26 cellular contexts compared by ENCODE assay signal in the genomic region with DNA sequence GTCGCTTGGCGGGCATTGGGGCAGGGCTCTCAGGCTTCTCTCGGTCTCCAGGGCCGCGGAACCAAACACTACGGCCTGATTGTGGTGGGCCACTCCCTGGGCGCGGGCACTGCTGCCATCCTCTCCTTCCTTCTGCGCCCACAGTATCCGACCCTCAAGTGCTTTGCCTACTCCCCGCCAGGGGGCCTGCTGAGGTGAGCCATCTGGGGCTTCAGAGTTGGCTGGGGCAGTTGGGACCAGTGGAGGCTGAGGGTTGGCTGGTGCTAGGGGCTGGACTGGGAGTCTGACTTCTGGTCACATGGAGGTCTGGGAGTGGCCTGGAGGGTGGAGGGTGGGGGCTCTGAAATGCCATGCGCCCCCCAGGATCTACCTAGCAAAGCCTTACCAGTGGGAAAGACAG. TPM values are rescaled to one million over a fixed set of nuclear protein-coding genes. Genes with fewer than 3 reads are reported as not detected.
DNase-seq lines count a peak whose midpoint lies in the region; ATAC-seq, FAIRE-seq and TF ChIP-seq lines count a peak whose summit lies in the region.
"Had no signal": no experiment of that assay in that cellular context is flagged by ENCODE, and none has a peak within 500 bp of the region (broad histone marks: within the 10 kb centered on the region; RNA-seq: fewer than 3 reads in every experiment).

No MANE protein-coding gene starts in this region.

- no peak overlapping the region for H3K4me3 Mint-ChIP-seq in GM23338
- H3K4me3 Mint-ChIP-seq: activated CD8-positive, alpha-beta T cell treated with anti-CD3 and anti-CD28 coated beads for 36 hours; brain; stimulated activated effector memory CD8-positive, alpha-beta T cell treated with anti-CD3 and anti-CD28 coated beads, Interleukin-12 subunit alpha, Interleukin-12 subunit beta, amount 100 ng/mL, for 72 hours; T-helper 2 cell treated with Interferon-gamma antibody and Interleukin-4, amounts not matched to agents 5 μg/mL and 100 μg/mL, for 36 hours had no signal

- TF ChIP-seq EP300 in GM12878 (IDR thresholded peaks at IDR 0.05; ENCODE audit: borderline replicate concordance in 1 of 2, control insufficient read depth in 1 of 2, low read depth in 2 of 2, low read length in 2 of 2), result no peak

- RAD21 ChIA-PET in GM12878 (lab: Charles Lee; ENCODE audit: unreplicated experiment), result no interaction called here

- in situ Hi-C loops in GM12878 (cut with MboI), result no loop called here

- H3K27ac ChIP-seq in GM23338 (ENCODE audit: low read depth) (no peak overlapping the region), GM12878 (ENCODE audit: control insufficient read depth, insufficient read depth) (no peak overlapping the region), substantia nigra (ENCODE audit: low read depth, low read length, poor library complexity, severe bottlenecking) (no peak overlapping the region)
- H3K27ac ChIP-seq: skin epidermis had no signal

- H3K4me2 ChIP-seq in GM23338 (no peak overlapping the region), GM12878 (ENCODE audit: control insufficient read depth, insufficient read depth) (no peak overlapping the region)

- 10% methylated on average over 12 of the region's 12 CpGs for WGBS in GM12878 (ENCODE audit: insufficient coverage, insufficient replicate concordance, low lambda C conversion rate, missing lambda C conversion rate)

- no peaks in the 10 kb centered on the region for H4K20me1 ChIP-seq in GM23338 (replicated peaks; ENCODE audit: insufficient read depth)
- no peaks in the 10 kb centered on the region for H4K20me1 ChIP-seq in GM12878 (ENCODE audit: control insufficient read depth, insufficient read depth)

- no peaks in the 10 kb centered on the region for H3F3A ChIP-seq in GM23338 (replicated peaks; ENCODE audit: low read depth)

- TF ChIP-seq RAD21 in GM12878 (IDR thresholded peaks at IDR 0.05; ENCODE audit: insufficient read depth, low read depth, low read length), result 0 out of 2 replicates have a peak, but pooled peaks have one; percentile 14

- intact Hi-C loops in GM12878 (cut with micrococcal nuclease; ENCODE audit: unreplicated experiment), result loop anchor here (10.0 kb wide), 1 partner anchor 262 kb away; no protein-coding TSS in a partner anchor

- H3K27me3 Mint-ChIP-seq in GM23338 (ENCODE audit: insufficient read depth, low read depth, poor library complexity), result peaks cover 14% of the 10 kb centered on the region
- H3K27me3 Mint-ChIP-seq: activated CD8-positive, alpha-beta T cell treated with anti-CD3 and anti-CD28 coated beads for 36 hours; brain; CD4-positive, alpha-beta memory T cell had no signal

- H3K4me3 ChIP-seq in GM06990 (replicated peaks; ENCODE audit: low read depth, low read length) (no peak overlapping the region), GM23338 (no peak overlapping the region), NT2/D1 (ENCODE audit: insufficient read length, low read depth) (no peak overlapping the region), GM12878 (no peak overlapping the region)
- H3K4me3 ChIP-seq: skin epidermis had no signal

- no peaks in the 10 kb centered on the region for H3K9me3 Mint-ChIP-seq in GM23338
- H3K9me3 Mint-ChIP-seq: activated CD8-positive, alpha-beta T cell treated with anti-CD3 and anti-CD28 coated beads for 36 hours; brain; CD4-positive, alpha-beta memory T cell; stimulated activated effector memory CD8-positive, alpha-beta T cell treated with anti-CD3 and anti-CD28 coated beads, Interleukin-12 subunit alpha, Interleukin-12 subunit beta, amount 100 ng/mL, for 72 hours; T-helper 2 cell treated with Interferon-gamma antibody and Interleukin-4, amounts not matched to agents 5 μg/mL and 100 μg/mL, for 36 hours had no signal

- H3K36me3 ChIP-seq in GM06990 (ENCODE audit: control insufficient read depth, insufficient read depth, low read length), result no peaks in the 10 kb centered on the region
- H3K36me3 ChIP-seq in GM23338 (ENCODE audit: insufficient read depth), result no peaks in the 10 kb centered on the region
- peaks cover 93% of the 10 kb centered on the region for H3K36me3 ChIP-seq in NT2/D1 (ENCODE audit: insufficient read depth, insufficient read length, low read length)
- no peaks in the 10 kb centered on the region for H3K36me3 ChIP-seq in GM12878 (ENCODE audit: control insufficient read depth in 2 of 2, insufficient read depth in 2 of 2, low read length in 1 of 2)

- no peak for TF ChIP-seq POLR2A in GM12878 (IDR thresholded peaks at IDR 0.05; ENCODE audit: low read depth, low read length)

- ATAC-seq in GM23338 (peak; percentile 33), GM12878 (peak; percentile 68)
- ATAC-seq: activated CD4-positive, CD25-positive, alpha-beta regulatory T cell treated with anti-CD3 and anti-CD28 coated beads, Interleukin-2, amount 50 U/mL, for 24 hours; activated CD8-positive, alpha-beta T cell treated with anti-CD3 and anti-CD28 coated beads for 36 hours; SK-N-SH treated with all-trans-retinoic acid at 6 μM for 48 hours; stimulated activated effector memory CD8-positive, alpha-beta T cell treated with anti-CD3 and anti-CD28 coated beads, Interleukin-12 subunit alpha, Interleukin-12 subunit beta, amount 100 ng/mL, for 72 hours had no signal

- no peak overlapping the region for H2AFZ ChIP-seq in GM23338
- H2AFZ ChIP-seq in GM12878 (ENCODE audit: control insufficient read depth, low read depth, low read length), result no peak overlapping the region

- SMC1A ChIA-PET in GM12878 (lab: Charles Lee; ENCODE audit: uncharacterized antibody, unreplicated experiment), result interaction anchor here (0.5 kb wide), 1 partner anchor 44 kb away, joined by 3 read pairs; no protein-coding TSS in a partner anchor

- no peak overlapping the region for H3K27ac Mint-ChIP-seq in GM23338
- H3K27ac Mint-ChIP-seq: activated CD8-positive, alpha-beta T cell treated with anti-CD3 and anti-CD28 coated beads for 36 hours; stimulated activated effector memory CD8-positive, alpha-beta T cell treated with anti-CD3 and anti-CD28 coated beads, Interleukin-12 subunit alpha, Interleukin-12 subunit beta, amount 100 ng/mL, for 72 hours; T-helper 2 cell treated with Interferon-gamma antibody and Interleukin-4, amounts not matched to agents 5 μg/mL and 100 μg/mL, for 36 hours had no signal

- POLR2A ChIA-PET in GM12878 (lab: Charles Lee), result no interaction called here

- no peak for FAIRE-seq in GM12878 (lab: Jason Lieb, UNC)
- FAIRE-seq: colon, endometrium had no signal

- no peak for DNase-seq in GM06990 (ENCODE audit: extremely low read depth, insufficient read length)
- peak; percentile 57 for DNase-seq in GM23338 (ENCODE audit: low spot score)
- no peak for DNase-seq in NT2/D1 (ENCODE audit: low read depth, low spot score)
- no peak for DNase-seq in GM12878 (ENCODE audit: low read depth, low spot score)
- no peak for DNase-seq in substantia nigra (lab: John Stamatoyannopoulos, UW)
- DNase-seq in SW480 (ENCODE audit: low spot score), result no peak
- no peak for DNase-seq in GF-D8 (lab: John Stamatoyannopoulos, UW)
- no peak for DNase-seq in A172 (ENCODE audit: low spot score)
- DNase-seq: activated CD8-positive, alpha-beta T cell treated with anti-CD3 and anti-CD28 coated beads for 36 hours; activated gamma-delta T cell treated with Interleukin-2 at 50 U/mL for 16 hours; activated T-cell treated with anti-CD3 and anti-CD28 coated beads for 4 hours; CD4-positive, alpha-beta memory T cell; DMS79; glutamatergic neuron; Kasumi-1; NCI-H1436; NK-92 treated with Interleukin-12 subunit alpha and Interleukin-12 subunit beta, amount 100 ng/mL, for 24 hours; stimulated activated CD4-positive, alpha-beta T cell treated with anti-CD3 and anti-CD28 coated beads, Interleukin-2, amount 100 ng/mL, for 24 hours had no signal

- H3K9me2 ChIP-seq in GM23338 (ENCODE audit: insufficient read depth), result no peaks in the 10 kb centered on the region

- H3K4me1 ChIP-seq in GM23338 (ENCODE audit: insufficient read depth) (no peaks in the 10 kb centered on the region), NT2/D1 (ENCODE audit: insufficient read depth, insufficient read length) (peaks cover 11% of the 10 kb centered on the region), GM12878 (ENCODE audit: control insufficient read depth, insufficient read depth, low read length) (no peaks in the 10 kb centered on the region)

- peaks cover 9% of the 10 kb centered on the region; the same call in 2 of the 3 replicates for H3K36me3 Mint-ChIP-seq in GM23338 (ENCODE audit: low read depth)
- H3K36me3 Mint-ChIP-seq: CD4-positive, alpha-beta memory T cell had no signal

- BruUV-seq in GM12878 (replicated peaks; lab: Mats Ljungman, UMichigan), result no TSS peak

- no peaks in the 10 kb centered on the region; the same call in 1 of the 2 replicates for H3K27me3 ChIP-seq in GM06990 (replicated peaks; ENCODE audit: control insufficient read depth, insufficient read depth, low read length)
- no peaks in the 10 kb centered on the region for H3K27me3 ChIP-seq in GM23338 (ENCODE audit: insufficient read depth)
- H3K27me3 ChIP-seq in NT2/D1 (ENCODE audit: insufficient read depth, insufficient read length), result no peaks in the 10 kb centered on the region
- H3K27me3 ChIP-seq in GM12878 (replicated peaks in 1 of 2; ENCODE audit: control insufficient read depth in 2 of 2, insufficient read depth in 2 of 2, low read length in 1 of 2), result no peaks in the 10 kb centered on the region; a peak in 1 of 4 replicates

- peak overlapping the region; percentile 5 for H3K9ac ChIP-seq in NT2/D1 (ENCODE audit: insufficient read length, low read depth)
- H3K9ac ChIP-seq in GM12878 (ENCODE audit: control insufficient read depth, insufficient read depth, low read length), result no peak overlapping the region

- CTCF ChIA-PET in GM12878 (lab: Yijun Ruan, JAX), result interaction anchor here (0.5 to 3.2 kb wide), 4 partner anchors 10 to 140 kb away, joined by 3 to 15 read pairs (median 6); no protein-coding TSS in a partner anchor

- TF ChIP-seq CTCF in GM06990 (IDR thresholded peaks at IDR 0.05; ENCODE audit: insufficient read depth, low read length, poor library complexity, severe bottlenecking), result peak; percentile 68
- TF ChIP-seq CTCF in GM23338 (conservative IDR thresholded peaks at IDR 0.05; ENCODE audit: low read depth in 2 of 2), result peak in 1 of 2 experiments; percentile 50; a peak in 3 of 4 replicates
- peak; percentile 22 to 41 (median 37); a peak in 5 of 6 replicates for TF ChIP-seq CTCF in GM12878 (IDR thresholded peaks at IDR 0.05 in 2 of 3, conservative IDR thresholded peaks at IDR 0.05 in 1 of 3; ENCODE audit: control insufficient read depth in 2 of 3, extremely low read depth in 1 of 3, insufficient read depth in 1 of 3, low read depth in 3 of 3, low read length in 3 of 3)

- H3K79me2 ChIP-seq in GM23338 (replicated peaks; ENCODE audit: insufficient read depth) (no peaks in the 10 kb centered on the region), GM12878 (ENCODE audit: control insufficient read depth, insufficient read depth, low read length) (no peaks in the 10 kb centered on the region)

- H3K9me3 ChIP-seq in NT2/D1 (ENCODE audit: insufficient read depth, low read length), result no peaks in the 10 kb centered on the region
- no peaks in the 10 kb centered on the region for H3K9me3 ChIP-seq in GM12878 (replicated peaks; ENCODE audit: control insufficient read depth, insufficient read depth, low read length)

- no peaks in the 10 kb centered on the region; the same call in 2 of the 3 replicates for H3K4me1 Mint-ChIP-seq in GM23338

RNA-seq across cellular contexts. Expression of gene MYRF, which starts 15.3 kb away (rescaled TPM):
- total RNA-seq in GM23338 (2014; rRNA removed; shearing (Covaris generic)), result 5.0 and 5.5 TPM in 2 replicates
- polyA plus RNA-seq in GM23338 (2016; fragmentation: Nextera tagmentation; extraction: Ambion mirVana), result 1.9 and 2.2 TPM in 2 replicates
- 24.0 and 28.0 TPM in 2 replicates for total RNA-seq in GM12878 (2013; cell fraction: nucleolus; rRNA removed)
- total RNA-seq in GM12878 (2014; rRNA removed), result 1.0 and 1.1 TPM in 2 replicates
- 0.27 and 0.60 TPM in 2 replicates for total RNA-seq in GM12878 (2014; rRNA removed; fragmentation: Illumina TruSeq; extraction: Trizol)
- 2.0 and 3.1 TPM in 2 replicates for total RNA-seq in GM12878 (2021)
- 1.1 TPM for polyA plus RNA-seq in GM12878 (2011; ENCODE audit: low read depth)
- polyA plus RNA-seq in GM12878 (2011; rRNA removed), result 9.6 and 15.6 TPM in 2 replicates
- 24.7 and 27.8 TPM in 2 replicates for polyA plus RNA-seq in GM12878 (2011; cell fraction: cytosol; rRNA removed)
- 201 and 207 TPM in 2 replicates for polyA plus RNA-seq in GM12878 (2011; cell fraction: nucleus; rRNA removed)
- 1.7 and 2.1 TPM in 2 replicates for polyA plus RNA-seq in GM12878 (2012)
- 0.93 and 1.2 TPM in 2 replicates for polyA plus RNA-seq in GM12878 (2014; fragmentation: Illumina TruSeq; extraction: Trizol)
- polyA plus RNA-seq in GM12878 (2014; fragmentation: Nextera tagmentation; extraction: Ambion mirVana), result under 1 TPM; 0.33 to 0.55 TPM
- 1.7 TPM in 2 replicates for polyA plus RNA-seq in GM12878 (2014; rRNA removed)
- under 1 TPM; 0.50 to 0.64 TPM for polyA plus RNA-seq in GM12878 (2016; fragmentation: Nextera tagmentation; extraction: Ambion mirVana)
- polyA minus RNA-seq in GM12878 (2011; rRNA and poly(A)+ RNA removed), result 14.6 and 28.9 TPM in 2 replicates
- polyA minus RNA-seq in GM12878 (2011; cell fraction: cytosol; rRNA and poly(A)+ RNA removed), result 17.6 and 22.6 TPM in 2 replicates
- 38.2 and 54.2 TPM in 2 replicates for polyA minus RNA-seq in GM12878 (2011; cell fraction: nucleus; rRNA and poly(A)+ RNA removed)
- total RNA-seq in A172 (2014; rRNA removed; shearing (Covaris generic)), result 0.98 and 1.4 TPM in 2 replicates

RNA-seq across cellular contexts. Expression of gene TMEM258, which starts 55.3 kb away (rescaled TPM):
- 71.3 and 73.3 TPM in 2 replicates for total RNA-seq in GM23338 (2014; rRNA removed; shearing (Covaris generic))
- polyA plus RNA-seq in GM23338 (2016; fragmentation: Nextera tagmentation; extraction: Ambion mirVana) (519 and 553 TPM in 2 replicates), GM12878 (2011; rRNA removed) (373 and 532 TPM in 2 replicates), GM12878 (2014; fragmentation: Illumina TruSeq; extraction: Trizol) (167 and 194 TPM in 2 replicates), GM12878 (2014; fragmentation: Nextera tagmentation; extraction: Ambion mirVana) (100 to 1,000 TPM; 800 to 840 TPM), GM12878 (2014; rRNA removed) (252 and 261 TPM in 2 replicates), GM12878 (2016; fragmentation: Nextera tagmentation; extraction: Ambion mirVana) (100 to 1,000 TPM; 390 to 393 TPM)
- 43.6 and 56.9 TPM in 2 replicates for total RNA-seq in GM12878 (2013; cell fraction: nucleolus; rRNA removed)
- total RNA-seq in GM12878 (2014; rRNA removed) (233 and 251 TPM in 2 replicates), GM12878 (2014; rRNA removed; fragmentation: Illumina TruSeq; extraction: Trizol) (202 and 218 TPM in 2 replicates), GM12878 (2021) (157 and 160 TPM in 2 replicates)
- 130 TPM for polyA plus RNA-seq in GM12878 (2011; ENCODE audit: low read depth)
- polyA plus RNA-seq in GM12878 (2011; cell fraction: cytosol; rRNA removed), result 536 and 608 TPM in 2 replicates
- 121 and 202 TPM in 2 replicates for polyA plus RNA-seq in GM12878 (2011; cell fraction: nucleus; rRNA removed)
- 400 and 645 TPM in 2 replicates for polyA plus RNA-seq in GM12878 (2012)
- polyA minus RNA-seq in GM12878 (2011; rRNA and poly(A)+ RNA removed), result 208 and 236 TPM in 2 replicates
- polyA minus RNA-seq in GM12878 (2011; cell fraction: cytosol; rRNA and poly(A)+ RNA removed), result 78.8 and 105 TPM in 2 replicates
- 58.0 and 65.3 TPM in 2 replicates for polyA minus RNA-seq in GM12878 (2011; cell fraction: nucleus; rRNA and poly(A)+ RNA removed)
- 78.1 and 115 TPM in 2 replicates for total RNA-seq in A172 (2014; rRNA removed; shearing (Covaris generic))

RNA-seq across cellular contexts. Expression of gene FEN1, which starts 55.6 kb away (rescaled TPM):
- 89.0 and 96.3 TPM in 2 replicates for total RNA-seq in GM23338 (2014; rRNA removed; shearing (Covaris generic))
- polyA plus RNA-seq in GM23338 (2016; fragmentation: Nextera tagmentation; extraction: Ambion mirVana), result 78.8 and 85.1 TPM in 2 replicates
- 16.7 and 19.0 TPM in 2 replicates for total RNA-seq in GM12878 (2013; cell fraction: nucleolus; rRNA removed)
- total RNA-seq in GM12878 (2014; rRNA removed), result 136 TPM in 2 replicates
- total RNA-seq in GM12878 (2014; rRNA removed; fragmentation: Illumina TruSeq; extraction: Trizol), result 117 and 135 TPM in 2 replicates
- total RNA-seq in GM12878 (2021), result 127 and 129 TPM in 2 replicates
- polyA plus RNA-seq in GM12878 (2011; ENCODE audit: low read depth), result 42.9 TPM
- 94.3 and 94.4 TPM in 2 replicates for polyA plus RNA-seq in GM12878 (2011; rRNA removed)
- 79.0 and 88.7 TPM in 2 replicates for polyA plus RNA-seq in GM12878 (2011; cell fraction: cytosol; rRNA removed)
- 24.1 and 39.1 TPM in 2 replicates for polyA plus RNA-seq in GM12878 (2011; cell fraction: nucleus; rRNA removed)
- polyA plus RNA-seq in GM12878 (2012), result 51.3 and 51.6 TPM in 2 replicates
- 92.7 and 120 TPM in 2 replicates for polyA plus RNA-seq in GM12878 (2014; fragmentation: Illumina TruSeq; extraction: Trizol)
- polyA plus RNA-seq in GM12878 (2014; fragmentation: Nextera tagmentation; extraction: Ambion mirVana), result 10 to 100 TPM; 54.8 to 99.9 TPM
- polyA plus RNA-seq in GM12878 (2014; rRNA removed), result 110 and 130 TPM in 2 replicates
- 100 to 1,000 TPM; 281 to 282 TPM for polyA plus RNA-seq in GM12878 (2016; fragmentation: Nextera tagmentation; extraction: Ambion mirVana)
- 78.7 and 79.0 TPM in 2 replicates for polyA minus RNA-seq in GM12878 (2011; rRNA and poly(A)+ RNA removed)
- polyA minus RNA-seq in GM12878 (2011; cell fraction: cytosol; rRNA and poly(A)+ RNA removed), result 31.3 and 34.8 TPM in 2 replicates
- 19.6 and 36.2 TPM in 2 replicates for polyA minus RNA-seq in GM12878 (2011; cell fraction: nucleus; rRNA and poly(A)+ RNA removed)
- total RNA-seq in A172 (2014; rRNA removed; shearing (Covaris generic)), result 131 and 139 TPM in 2 replicates

RNA-seq across cellular contexts. Expression of gene DAGLA, which starts 56.9 kb away (rescaled TPM):
- total RNA-seq in GM23338 (2014; rRNA removed; shearing (Covaris generic)), result 1.3 and 2.5 TPM in 2 replicates
- polyA plus RNA-seq in GM23338 (2016; fragmentation: Nextera tagmentation; extraction: Ambion mirVana) (0.52 and 0.55 TPM in 2 replicates), GM12878 (2011; rRNA removed) (not detected in 2 replicates), GM12878 (2014; fragmentation: Illumina TruSeq; extraction: Trizol) (not detected in 2 replicates), GM12878 (2014; fragmentation: Nextera tagmentation; extraction: Ambion mirVana) (not detected), GM12878 (2014; rRNA removed) (not detected in 2 replicates), GM12878 (2016; fragmentation: Nextera tagmentation; extraction: Ambion mirVana) (not detected)
- total RNA-seq in GM12878 (2013; cell fraction: nucleolus; rRNA removed), result 0.10 TPM in 2 replicates
- total RNA-seq in GM12878 (2014; rRNA removed) (not detected in 2 replicates), GM12878 (2014; rRNA removed; fragmentation: Illumina TruSeq; extraction: Trizol) (not detected in 2 replicates), GM12878 (2021) (0.05 TPM in 1 of 2 replicates, not detected in the other)
- not detected for polyA plus RNA-seq in GM12878 (2011; ENCODE audit: low read depth)
- polyA plus RNA-seq in GM12878 (2011; cell fraction: cytosol; rRNA removed), result 0.02 TPM in 1 of 2 replicates, not detected in the other
- polyA plus RNA-seq in GM12878 (2011; cell fraction: nucleus; rRNA removed), result 0.10 and 0.13 TPM in 2 replicates
- 0.03 TPM in 1 of 2 replicates, not detected in the other for polyA plus RNA-seq in GM12878 (2012)
- polyA minus RNA-seq in GM12878 (2011; rRNA and poly(A)+ RNA removed), result 0.05 TPM in 1 of 2 replicates, not detected in the other
- not detected in 2 replicates for polyA minus RNA-seq in GM12878 (2011; cell fraction: cytosol; rRNA and poly(A)+ RNA removed)
- under 0.01 and 0.10 TPM in 2 replicates for polyA minus RNA-seq in GM12878 (2011; cell fraction: nucleus; rRNA and poly(A)+ RNA removed)
- 0.09 and 1.2 TPM in 2 replicates for total RNA-seq in A172 (2014; rRNA removed; shearing (Covaris generic))
